In genomic region chr6:161139766-161140553, GRCh38 we compare ENCODE assay signal across 12 cellular contexts.
DNase-seq lines count a peak whose midpoint lies in the region; ATAC-seq and TF ChIP-seq lines count a peak whose summit lies in the region.
"Had no signal": no experiment of that assay in that cellular context is flagged by ENCODE, and none has a peak within 500 bp of the region (broad histone marks: within the 10 kb centered on the region; RNA-seq: fewer than 3 reads in every experiment).

No MANE protein-coding gene starts in this region.

- H3K23me2 ChIP-seq in H9 (ENCODE audit: insufficient read length, low read depth, low read length, poor library complexity, severe bottlenecking) = no peaks in the 10 kb centered on the region

- DNase-seq in H9 = peak; percentile 61
- peak; percentile 14 for DNase-seq in NCI-H524 treated with DMSO at 0.1 percent for 48 hours (lab: John Stamatoyannopoulos, UW)
- DNase-seq in nephron progenitor cell = no peak
- DNase-seq in activated naive CD4-positive, alpha-beta T cell treated with anti-CD3 and anti-CD28 coated beads for 36 hours = no peak
- no peak for DNase-seq in Ammon's horn (ENCODE audit: low spot score)
- DNase-seq: NCI-H1436 treated with DMSO at 0.1 percent for 48 hours had no signal

- no peak overlapping the region for H2AK5ac ChIP-seq in H9 (ENCODE audit: insufficient read length, low read length)

- no peak overlapping the region for H3K27ac ChIP-seq in H9 (ENCODE audit: insufficient read length, low read depth, low read length)
- H3K27ac ChIP-seq: ascending aorta had no signal

- CTCF ChIA-PET in activated naive CD4-positive, alpha-beta T cell treated with anti-CD3 and anti-CD28 coated beads for 36 hours (lab: Charles Lee) = interaction anchor here (1.1 kb wide), 1 partner anchor 231 kb away, joined by 3 read pairs; no protein-coding TSS in a partner anchor

- H2BK20ac ChIP-seq in H9 (ENCODE audit: low read depth, low read length, poor library complexity, severe bottlenecking) = no peak overlapping the region

- H2BK12ac ChIP-seq in H9 (ENCODE audit: insufficient read length, low read depth, low read length) = no peak overlapping the region

- TF ChIP-seq CTCF in H9 (conservative IDR thresholded peaks at IDR 0.05) (no peak; the same call in 2 of the 3 replicates), nephron progenitor cell (IDR thresholded peaks at IDR 0.05) (no peak)

- H3T11ph ChIP-seq in H9 (ENCODE audit: low read length) = no peak overlapping the region

- H2AFZ ChIP-seq in H9 (ENCODE audit: low read length) = no peak overlapping the region

- no peak overlapping the region for H3K9ac ChIP-seq in H9 (ENCODE audit: extremely low read depth, insufficient read length, low read length)

- no peak overlapping the region for H2BK120ac ChIP-seq in H9 (ENCODE audit: low read depth, low read length, poor library complexity, severe bottlenecking)

- H3K9me3 Mint-ChIP-seq in H9 (no peaks in the 10 kb centered on the region), nephron progenitor cell (no peaks in the 10 kb centered on the region)
- no peaks in the 10 kb centered on the region for H3K9me3 Mint-ChIP-seq in activated naive CD4-positive, alpha-beta T cell treated with anti-CD3 and anti-CD28 coated beads for 36 hours

- no peak overlapping the region for H3K23ac ChIP-seq in H9 (ENCODE audit: insufficient read length, low read depth, low read length)

- no peak overlapping the region for H2BK5ac ChIP-seq in H9 (ENCODE audit: insufficient read length, low read length)

- H4K8ac ChIP-seq in H9 (replicated peaks; ENCODE audit: insufficient read length, low read depth, low read length) = no peak overlapping the region

- H4K91ac ChIP-seq in H9 (ENCODE audit: insufficient read length, low read depth, low read length) = no peak overlapping the region

- H3K18ac ChIP-seq in H9 (ENCODE audit: insufficient read length, low read depth, low read length) = no peak overlapping the region

- no peak overlapping the region for H3K27ac Mint-ChIP-seq in H9
- peak overlapping the region; percentile 57 for H3K27ac Mint-ChIP-seq in nephron progenitor cell
- H3K27ac Mint-ChIP-seq in activated naive CD4-positive, alpha-beta T cell treated with anti-CD3 and anti-CD28 coated beads for 36 hours = no peak overlapping the region
- H3K27ac Mint-ChIP-seq: progenitor cell of endocrine pancreas had no signal

- no peak overlapping the region for H3K56ac ChIP-seq in H9 (ENCODE audit: insufficient read length, low read depth, low read length)

- no CpG with 5 or more reads among the region's 28 CpGs for WGBS in H9 (ENCODE audit: extremely low coverage, insufficient read length, low lambda C conversion rate)

- H3K4me1 ChIP-seq in H9 (ENCODE audit: insufficient read depth, low read length) = no peaks in the 10 kb centered on the region
- H3K4me1 ChIP-seq: ascending aorta, HAP-1 had no signal

- H3K27me3 ChIP-seq in H9 (ENCODE audit: insufficient read depth, low read length) = no peaks in the 10 kb centered on the region
- H3K27me3 ChIP-seq: ascending aorta had no signal

- no peaks in the 10 kb centered on the region for H4K20me1 ChIP-seq in H9 (ENCODE audit: control insufficient read depth, insufficient read depth, insufficient read length)

- intact Hi-C loops in activated naive CD4-positive, alpha-beta T cell treated with anti-CD3 and anti-CD28 coated beads for 36 hours (cut with micrococcal nuclease) = no loop called here

- H3K36me3 Mint-ChIP-seq in H9 (ENCODE audit: insufficient read depth in 1 of 3, low read depth in 3 of 3) (peaks cover 27 to 60% (median 47%) of the 10 kb centered on the region in 3 experiments), nephron progenitor cell (ENCODE audit: low read depth) (peaks cover 73% of the 10 kb centered on the region)
- peaks cover 7% of the 10 kb centered on the region for H3K36me3 Mint-ChIP-seq in activated naive CD4-positive, alpha-beta T cell treated with anti-CD3 and anti-CD28 coated beads for 36 hours (ENCODE audit: low read depth)

- H3K4me3 Mint-ChIP-seq in H9 (no peak overlapping the region), nephron progenitor cell (no peak overlapping the region)
- H3K4me3 Mint-ChIP-seq in activated naive CD4-positive, alpha-beta T cell treated with anti-CD3 and anti-CD28 coated beads for 36 hours = no peak overlapping the region

- H3K4ac ChIP-seq in H9 (ENCODE audit: low read depth, low read length) = no peak overlapping the region

- H3K4me2 ChIP-seq in H9 (ENCODE audit: insufficient read depth, insufficient read length, low read length) = no peak overlapping the region

- no peaks in the 10 kb centered on the region for H3K9me3 ChIP-seq in H9 (ENCODE audit: control insufficient read depth, low read depth, low read length)
- H3K9me3 ChIP-seq: ascending aorta, HAP-1 had no signal

- H3K4me1 Mint-ChIP-seq in H9 = peaks cover 0 to 10% of the 10 kb centered on the region in 2 experiments; a peak in 3 of 4 replicates
- peaks cover 16% of the 10 kb centered on the region for H3K4me1 Mint-ChIP-seq in nephron progenitor cell
- no peaks in the 10 kb centered on the region for H3K4me1 Mint-ChIP-seq in activated naive CD4-positive, alpha-beta T cell treated with anti-CD3 and anti-CD28 coated beads for 36 hours (ENCODE audit: low read depth)

- no peaks in the 10 kb centered on the region; the same call in 1 of the 2 replicates for H3K27me3 Mint-ChIP-seq in H9 (ENCODE audit: low read depth)
- H3K27me3 Mint-ChIP-seq in nephron progenitor cell (ENCODE audit: low read depth, poor library complexity) = no peaks in the 10 kb centered on the region
- no peaks in the 10 kb centered on the region for H3K27me3 Mint-ChIP-seq in activated naive CD4-positive, alpha-beta T cell treated with anti-CD3 and anti-CD28 coated beads for 36 hours (ENCODE audit: low read depth)
- H3K27me3 Mint-ChIP-seq: progenitor cell of endocrine pancreas had no signal

- H3K79me1 ChIP-seq in H9 (ENCODE audit: insufficient read depth, low read depth, low read length, poor library complexity, severe bottlenecking) = no peaks in the 10 kb centered on the region

- H4K5ac ChIP-seq in H9 (ENCODE audit: insufficient read length, low read depth, low read length) = no peak overlapping the region

- no peak overlapping the region for H3K14ac ChIP-seq in H9 (ENCODE audit: insufficient read depth, low read length)

- H2BK15ac ChIP-seq in H9 (ENCODE audit: low read depth, low read length) = no peak overlapping the region

- ATAC-seq in esophagus mucosa (peak; percentile 87), HG03378 (IDR thresholded peaks at IDR 0.05; ENCODE audit: unreplicated experiment) (no peak), GM18870 (IDR thresholded peaks at IDR 0.05; ENCODE audit: unreplicated experiment) (no peak)

- no peaks in the 10 kb centered on the region for H3K79me2 ChIP-seq in H9 (ENCODE audit: insufficient read depth, low read length)

Comparison
In these comparisons a context has a peak if more than half of its experiments do, and no peak if none do; other contexts are left out.
1. DNase-seq: peak in H9 (single experiment) and NCI-H524 treated with DMSO at 0.1 percent for 48 hours (single experiment); none in nephron progenitor cell (single experiment), activated naive CD4-positive, alpha-beta T cell treated with anti-CD3 and anti-CD28 coated beads for 36 hours (single experiment) and Ammon's horn (single experiment).